1 cellular context compared by ENCODE assay signal in the genomic region with DNA sequence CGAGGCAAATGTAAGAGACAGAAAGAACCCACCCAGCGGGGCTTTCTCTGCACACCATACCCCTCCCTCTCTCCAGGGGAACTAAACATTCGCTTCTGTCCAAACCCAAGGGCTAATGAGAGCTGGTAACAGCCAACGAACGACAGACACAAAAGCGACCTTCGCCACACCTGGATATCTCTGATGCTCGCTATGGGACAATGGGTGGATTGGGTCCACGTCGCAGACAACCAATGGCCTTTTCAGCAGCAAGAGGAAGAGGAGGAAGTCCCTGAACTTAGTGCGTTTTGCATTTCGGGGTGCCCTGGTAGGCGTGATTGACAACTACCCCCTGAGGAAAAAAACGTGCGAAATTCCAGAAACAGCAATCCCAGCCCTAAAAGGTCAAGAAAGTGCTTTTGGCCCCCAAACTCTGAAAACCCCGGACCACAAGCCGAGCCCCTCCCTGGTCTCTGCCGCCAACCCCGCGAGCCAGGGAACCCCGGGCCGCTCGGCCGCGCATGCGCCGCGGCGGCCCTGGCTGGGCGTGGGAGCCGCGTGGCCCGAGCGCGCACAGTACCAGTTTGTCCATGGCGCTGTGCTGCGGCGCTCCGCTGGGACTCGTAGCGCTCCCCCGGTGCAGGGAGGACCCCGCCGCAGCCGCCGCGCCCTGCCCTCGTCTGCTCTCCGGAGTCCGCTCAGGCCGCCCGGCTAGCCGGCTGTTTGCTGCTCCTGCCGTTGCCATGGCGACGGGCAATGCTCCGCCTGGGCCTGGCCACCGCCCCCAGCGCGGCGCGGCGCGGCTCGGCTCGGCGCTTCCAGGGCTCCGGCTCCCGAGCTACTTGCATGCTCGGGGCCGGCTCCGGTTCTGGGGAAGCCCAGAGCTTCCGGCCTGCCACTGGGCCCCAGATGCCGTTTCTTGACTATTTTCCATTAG.
TF ChIP-seq lines count a peak whose summit lies in the region.

No MANE protein-coding gene starts in this region.

TF ChIP-seq in K562, 482 proteins besides CTCF, POLR2A, EP300 and RAD21 (continues in another document):
- TF ChIP-seq, protein P1, sequence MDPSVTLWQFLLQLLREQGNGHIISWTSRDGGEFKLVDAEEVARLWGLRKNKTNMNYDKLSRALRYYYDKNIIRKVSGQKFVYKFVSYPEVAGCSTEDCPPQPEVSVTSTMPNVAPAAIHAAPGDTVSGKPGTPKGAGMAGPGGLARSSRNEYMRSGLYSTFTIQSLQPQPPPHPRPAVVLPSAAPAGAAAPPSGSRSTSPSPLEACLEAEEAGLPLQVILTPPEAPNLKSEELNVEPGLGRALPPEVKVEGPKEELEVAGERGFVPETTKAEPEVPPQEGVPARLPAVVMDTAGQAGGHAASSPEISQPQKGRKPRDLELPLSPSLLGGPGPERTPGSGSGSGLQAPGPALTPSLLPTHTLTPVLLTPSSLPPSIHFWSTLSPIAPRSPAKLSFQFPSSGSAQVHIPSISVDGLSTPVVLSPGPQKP (CRISPR knock-in tag; IDR thresholded peaks at IDR 0.05) = no peak
- TF ChIP-seq MTA3 (IDR thresholded peaks at IDR 0.05; ENCODE audit: borderline replicate concordance) = peak; percentile 61; the same call in 1 of the 2 replicates
- TF ChIP-seq MYNN (IDR thresholded peaks at IDR 0.05) = no peak
- no peak for TF ChIP-seq MYNN (CRISPR knock-in tag; IDR thresholded peaks at IDR 0.05)
- TF ChIP-seq TFAM (CRISPR knock-in tag; conservative IDR thresholded peaks at IDR 0.05) = no peak
- TF ChIP-seq, protein P2, sequence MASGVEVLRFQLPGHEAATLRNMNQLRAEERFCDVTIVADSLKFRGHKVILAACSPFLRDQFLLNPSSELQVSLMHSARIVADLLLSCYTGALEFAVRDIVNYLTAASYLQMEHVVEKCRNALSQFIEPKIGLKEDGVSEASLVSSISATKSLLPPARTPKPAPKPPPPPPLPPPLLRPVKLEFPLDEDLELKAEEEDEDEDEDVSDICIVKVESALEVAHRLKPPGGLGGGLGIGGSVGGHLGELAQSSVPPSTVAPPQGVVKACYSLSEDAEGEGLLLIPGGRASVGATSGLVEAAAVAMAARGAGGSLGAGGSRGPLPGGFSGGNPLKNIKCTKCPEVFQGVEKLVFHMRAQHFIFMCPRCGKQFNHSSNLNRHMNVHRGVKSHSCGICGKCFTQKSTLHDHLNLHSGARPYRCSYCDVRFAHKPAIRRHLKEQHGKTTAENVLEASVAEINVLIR (CRISPR knock-in tag; IDR thresholded peaks at IDR 0.05) = no peak
- TF ChIP-seq CREB1 (IDR thresholded peaks at IDR 0.05) = no peak
- no peak for TF ChIP-seq CREB1 (CRISPR knock-in tag; IDR thresholded peaks at IDR 0.05)
- no peak for TF ChIP-seq KAT8 (IDR thresholded peaks at IDR 0.05; ENCODE audit: low read depth)
- no peak for TF ChIP-seq HMG20B (CRISPR knock-in tag; IDR thresholded peaks at IDR 0.05)
- TF ChIP-seq ASH1L (IDR thresholded peaks at IDR 0.05; ENCODE audit: borderline replicate concordance, low read depth, partially characterized antibody) = no peak
- TF ChIP-seq ZNF140 (CRISPR knock-in tag; IDR thresholded peaks at IDR 0.05) = no peak
- no peak for TF ChIP-seq HMGN3 (IDR thresholded peaks at IDR 0.05; ENCODE audit: borderline replicate concordance, extremely low read depth, insufficient read length, low read depth, low read length)
- no peak for TF ChIP-seq MECOM (CRISPR knock-in tag; IDR thresholded peaks at IDR 0.05)
- peak; percentile 53; the same call in 1 of the 2 replicates for TF ChIP-seq CREB3L1 (IDR thresholded peaks at IDR 0.05; ENCODE audit: borderline replicate concordance, low read depth)
- 0 out of 2 replicates have a peak, but pooled peaks have one; percentile 28 for TF ChIP-seq ATF7 (IDR thresholded peaks at IDR 0.05)
- no peak for TF ChIP-seq MBD1 (CRISPR knock-in tag; IDR thresholded peaks at IDR 0.05)
- TF ChIP-seq HMG20A (CRISPR knock-in tag; conservative IDR thresholded peaks at IDR 0.05) = no peak
- TF ChIP-seq ZBTB17 (CRISPR knock-in tag; IDR thresholded peaks at IDR 0.05) = no peak
- 0 out of 2 replicates have a peak, but pooled peaks have one; percentile 12 for TF ChIP-seq CHD2 (IDR thresholded peaks at IDR 0.05; ENCODE audit: low read depth, low read length)
- TF ChIP-seq, protein P3, sequence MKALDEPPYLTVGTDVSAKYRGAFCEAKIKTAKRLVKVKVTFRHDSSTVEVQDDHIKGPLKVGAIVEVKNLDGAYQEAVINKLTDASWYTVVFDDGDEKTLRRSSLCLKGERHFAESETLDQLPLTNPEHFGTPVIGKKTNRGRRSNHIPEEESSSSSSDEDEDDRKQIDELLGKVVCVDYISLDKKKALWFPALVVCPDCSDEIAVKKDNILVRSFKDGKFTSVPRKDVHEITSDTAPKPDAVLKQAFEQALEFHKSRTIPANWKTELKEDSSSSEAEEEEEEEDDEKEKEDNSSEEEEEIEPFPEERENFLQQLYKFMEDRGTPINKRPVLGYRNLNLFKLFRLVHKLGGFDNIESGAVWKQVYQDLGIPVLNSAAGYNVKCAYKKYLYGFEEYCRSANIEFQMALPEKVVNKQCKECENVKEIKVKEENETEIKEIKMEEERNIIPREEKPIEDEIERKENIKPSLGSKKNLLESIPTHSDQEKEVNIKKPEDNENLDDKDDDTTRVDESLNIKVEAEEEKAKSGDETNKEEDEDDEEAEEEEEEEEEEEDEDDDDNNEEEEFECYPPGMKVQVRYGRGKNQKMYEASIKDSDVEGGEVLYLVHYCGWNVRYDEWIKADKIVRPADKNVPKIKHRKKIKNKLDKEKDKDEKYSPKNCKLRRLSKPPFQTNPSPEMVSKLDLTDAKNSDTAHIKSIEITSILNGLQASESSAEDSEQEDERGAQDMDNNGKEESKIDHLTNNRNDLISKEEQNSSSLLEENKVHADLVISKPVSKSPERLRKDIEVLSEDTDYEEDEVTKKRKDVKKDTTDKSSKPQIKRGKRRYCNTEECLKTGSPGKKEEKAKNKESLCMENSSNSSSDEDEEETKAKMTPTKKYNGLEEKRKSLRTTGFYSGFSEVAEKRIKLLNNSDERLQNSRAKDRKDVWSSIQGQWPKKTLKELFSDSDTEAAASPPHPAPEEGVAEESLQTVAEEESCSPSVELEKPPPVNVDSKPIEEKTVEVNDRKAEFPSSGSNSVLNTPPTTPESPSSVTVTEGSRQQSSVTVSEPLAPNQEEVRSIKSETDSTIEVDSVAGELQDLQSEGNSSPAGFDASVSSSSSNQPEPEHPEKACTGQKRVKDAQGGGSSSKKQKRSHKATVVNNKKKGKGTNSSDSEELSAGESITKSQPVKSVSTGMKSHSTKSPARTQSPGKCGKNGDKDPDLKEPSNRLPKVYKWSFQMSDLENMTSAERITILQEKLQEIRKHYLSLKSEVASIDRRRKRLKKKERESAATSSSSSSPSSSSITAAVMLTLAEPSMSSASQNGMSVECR (CRISPR knock-in tag; IDR thresholded peaks at IDR 0.05) = peak; percentile 45; the same call in 1 of the 2 replicates
- TF ChIP-seq ZKSCAN8 (CRISPR knock-in tag; IDR thresholded peaks at IDR 0.05) = no peak
- no peak for TF ChIP-seq CHCHD3 (CRISPR knock-in tag; IDR thresholded peaks at IDR 0.05)
- peak; percentile 68 to 70; a peak in 3 of 4 replicates for TF ChIP-seq SIN3A (IDR thresholded peaks at IDR 0.05; ENCODE audit: borderline replicate concordance in 2 of 2, control insufficient read depth in 1 of 2, low read depth in 2 of 2, low read length in 2 of 2)
- TF ChIP-seq ARID1B (IDR thresholded peaks at IDR 0.05) = no peak
- no peak for TF ChIP-seq ZFP30 (CRISPR knock-in tag; IDR thresholded peaks at IDR 0.05; ENCODE audit: borderline replicate concordance)
- peak; percentile 37; the same call in 1 of the 2 replicates for TF ChIP-seq E2F1 (CRISPR knock-in tag; IDR thresholded peaks at IDR 0.05)
- TF ChIP-seq NFYB (IDR thresholded peaks at IDR 0.05; ENCODE audit: extremely low read depth, insufficient read length) = no peak
- TF ChIP-seq KAT7 (CRISPR knock-in tag; IDR thresholded peaks at IDR 0.05; ENCODE audit: borderline replicate concordance) = no peak
- TF ChIP-seq TAL1 (IDR thresholded peaks at IDR 0.05) = no peak
- TF ChIP-seq ZNF76 (CRISPR knock-in tag; IDR thresholded peaks at IDR 0.05; ENCODE audit: borderline replicate concordance) = no peak
- no peak for TF ChIP-seq NCOA6 (IDR thresholded peaks at IDR 0.05)
- no peak for TF ChIP-seq FOXA3 (CRISPR knock-in tag; conservative IDR thresholded peaks at IDR 0.05 in 1 of 2, IDR thresholded peaks at IDR 0.05 in 1 of 2)
- TF ChIP-seq FUS (optimal IDR thresholded peaks at IDR 0.05; ENCODE audit: low read depth, low read length) = no peak
- peak; percentile 30 for TF ChIP-seq SAP30 (IDR thresholded peaks at IDR 0.05; ENCODE audit: borderline replicate concordance, insufficient read depth, low read depth, low read length, poor library complexity, severe bottlenecking)
- TF ChIP-seq CCAR2 (IDR thresholded peaks at IDR 0.05; ENCODE audit: low read depth, low read length) = no peak
- TF ChIP-seq TAF1 (IDR thresholded peaks at IDR 0.05; ENCODE audit: control insufficient read depth, extremely low read depth, insufficient read depth, low read length, severe bottlenecking) = no peak
- TF ChIP-seq CBFA2T3 (IDR thresholded peaks at IDR 0.05) = no peak
- 0 out of 2 replicates have a peak, but pooled peaks have one; percentile 39 for TF ChIP-seq FOXJ2 (tag; IDR thresholded peaks at IDR 0.05)
- TF ChIP-seq PHF20 (IDR thresholded peaks at IDR 0.05; ENCODE audit: partially characterized antibody) = no peak
- TF ChIP-seq CBX8 (IDR thresholded peaks at IDR 0.05; ENCODE audit: borderline replicate concordance, extremely low read depth, low read depth, low read length, poor library complexity, severe bottlenecking) = no peak
- TF ChIP-seq FOXP4 (CRISPR knock-in tag; IDR thresholded peaks at IDR 0.05; ENCODE audit: borderline replicate concordance) = no peak
- no peak for TF ChIP-seq ZNF124 (CRISPR knock-in tag; IDR thresholded peaks at IDR 0.05)
- no peak for TF ChIP-seq ZNF766 (CRISPR knock-in tag; conservative IDR thresholded peaks at IDR 0.05)
- no peak for TF ChIP-seq TCFL5 (CRISPR knock-in tag; conservative IDR thresholded peaks at IDR 0.05)
- TF ChIP-seq KDM5B (IDR thresholded peaks at IDR 0.05; ENCODE audit: insufficient replicate concordance, low read depth, low read length) = no peak
